In genomic region chr3:119294889-119295769, GRCh38 we compare ENCODE assay signal across 8 cellular contexts. TPM values are rescaled to one million over a fixed set of nuclear protein-coding genes. Genes with fewer than 3 reads are reported as not detected.
DNase-seq lines count a peak whose midpoint lies in the region; ATAC-seq and TF ChIP-seq lines count a peak whose summit lies in the region.

No MANE protein-coding gene starts in this region.

- no TSS peak for BruUV-seq in PC-9 (replicated peaks; lab: Mats Ljungman, UMichigan)

- peak overlapping the region; percentile 97 for H3K4me2 ChIP-seq in PC-9

- H4K20me1 ChIP-seq in PC-9 (ENCODE audit: insufficient read depth), result no peaks in the 10 kb centered on the region

- no peak for TF ChIP-seq CTCF in PC-9 (conservative IDR thresholded peaks at IDR 0.05)

- no peaks in the 10 kb centered on the region for H3K79me2 ChIP-seq in PC-9 (ENCODE audit: low read depth)

- POLR2A ChIA-PET in PC-9 (lab: Charles Lee; ENCODE audit: unreplicated experiment), result interaction anchor here (1.0 kb wide), 1 partner anchor 800 kb away, joined by 4 read pairs; no protein-coding TSS in a partner anchor

- H3F3A ChIP-seq in PC-9 (ENCODE audit: insufficient read depth, low read depth), result peaks cover 14% of the 10 kb centered on the region; the same call in 1 of the 2 replicates

- peak; percentile 28 for DNase-seq in NCI-H2171 treated with DMSO at 0.1 percent for 48 hours (lab: John Stamatoyannopoulos, UW)
- no peak for DNase-seq in NCI-H2171 (lab: John Stamatoyannopoulos, UW)
- DNase-seq in PC-9, result peak; percentile 25 to 37
- DNase-seq in activated gamma-delta T cell treated with Interleukin-2 at 50 U/mL for 16 hours, result peak; percentile 50
- peak; percentile 43 for DNase-seq in left cardiac atrium
- peak; percentile 78 for DNase-seq in retina
- no peak for DNase-seq in SHP77 treated with DMSO at 0.1 percent for 48 hours (lab: John Stamatoyannopoulos, UW)

- intact Hi-C loops in PC-9 (cut with micrococcal nuclease; ENCODE audit: unreplicated experiment), result loop anchor here (2.0 kb wide), 1 partner anchor 28 kb away; no protein-coding TSS in a partner anchor
- intact Hi-C loops in left cardiac atrium (cut with DNase I), result loop anchor here in 1 of 2 donors (5.0 to 10.0 kb wide), 2 partner anchors 37 to 170 kb away; partner anchors contain the start of genes POGLUT1 and TMEM39A

- peak overlapping the region; percentile 85 for H3K4me3 ChIP-seq in PC-9

- no peaks in the 10 kb centered on the region for H3K27me3 ChIP-seq in PC-9 (ENCODE audit: insufficient read depth, low read depth)

- no peaks in the 10 kb centered on the region for H3K36me3 ChIP-seq in PC-9 (ENCODE audit: low read depth)

- ATAC-seq in HG02884 (IDR thresholded peaks at IDR 0.05; ENCODE audit: unreplicated experiment) (peak; percentile 29), left cardiac atrium (peak; percentile 32 to 47)

- H3K4me1 ChIP-seq in PC-9 (replicated peaks; ENCODE audit: insufficient read depth), result peaks cover 13% of the 10 kb centered on the region

- H3K9me2 ChIP-seq in PC-9 (ENCODE audit: insufficient read depth), result no peaks in the 10 kb centered on the region

- peak overlapping the region; percentile 60 for H3K27ac ChIP-seq in PC-9

- peak overlapping the region; percentile 91 for H2AFZ ChIP-seq in PC-9

- CTCF ChIA-PET in PC-9 (lab: Charles Lee), result interaction anchor here (0.5 kb wide), 2 partner anchors 51 to 579 kb away, joined by 3 to 4 read pairs; no protein-coding TSS in a partner anchor

- no peaks in the 10 kb centered on the region for H3K9me3 ChIP-seq in PC-9 (ENCODE audit: insufficient read depth, low read depth)

RNA-seq across cellular contexts. Expression of gene ARHGAP31, which starts 0.9 kb away (rescaled TPM):
- total RNA-seq in PC-9 (2021) (0.48 and 0.58 TPM in 2 replicates), left cardiac atrium (10 to 100 TPM; 33.5 to 44.0 TPM)

RNA-seq across cellular contexts. Expression of gene B4GALT4, which starts 54.5 kb away (rescaled TPM):
- 21.8 and 32.9 TPM in 2 replicates for total RNA-seq in PC-9 (2021)
- total RNA-seq in left cardiac atrium, result 10 to 100 TPM; 13.3 to 15.9 TPM

Comparison
In these comparisons a context has a peak if more than half of its experiments do, and no peak if none do; other contexts are left out.
1. DNase-seq: peak in NCI-H2171 treated with DMSO at 0.1 percent for 48 hours (single experiment), PC-9 (2 of 2), activated gamma-delta T cell treated with Interleukin-2 at 50 U/mL for 16 hours (single experiment), left cardiac atrium (single experiment) and retina (single experiment); none in NCI-H2171 (single experiment) and SHP77 treated with DMSO at 0.1 percent for 48 hours (single experiment).
2. RNA of gene ARHGAP31, which starts 0.9 kb away (total RNA-seq): 33.5 to 44.0 TPM in left cardiac atrium; 0.48 to 0.58 TPM in PC-9; every median in the first group is over 10 times any median in the second.